ENCODE assay signal across 36 cellular contexts in genomic region chr9:36314740-36315139, GRCh38.
"Had no signal": no experiment of that assay in that cellular context is flagged by ENCODE, and none has a peak within 500 bp of the region (broad histone marks: within the 10 kb centered on the region; RNA-seq: fewer than 3 reads in every experiment).

No MANE protein-coding gene starts in this region.

- DNase-seq: activated B cell treated with CpG ODN at 0.5 μM for 24 hours; activated CD4-positive, alpha-beta memory T cell treated with anti-CD3 and anti-CD28 coated beads for 36 hours; activated CD4-positive, alpha-beta T cell treated with anti-CD3 and anti-CD28 coated beads for 4 hours; activated CD4-positive, alpha-beta T cell treated with anti-CD3 and anti-CD28 coated beads, Interleukin-2, amount 50 U/mL, for 1 hour; activated CD4-positive, CD25-positive, alpha-beta regulatory T cell treated with anti-CD3 and anti-CD28 coated beads, Interleukin-2, amount 50 U/mL, for 72 hours; activated CD8-positive, alpha-beta memory T cell treated with anti-CD3 and anti-CD28 coated beads, Interleukin-2, amount 50 U/mL, for 4 hours; activated gamma-delta T cell treated with Interleukin-2 at 50 U/mL for 16 hours; activated naive CD4-positive, alpha-beta T cell treated with anti-CD3 and anti-CD28 coated beads for 36 hours; activated T-cell treated with anti-CD3 and anti-CD28 coated beads for 4 hours; activated T-cell treated with anti-CD3 and anti-CD28 coated beads, Interleukin-2, amount 50 U/mL, for 4 hours; adrenal gland; body of pancreas; caudate nucleus; Karpas-422; NCI-H1048; NCI-H1105 treated with DMSO at 0.1 percent for 48 hours; NCI-H1436; NCI-H1694; NCI-H1930; NCI-H2081 treated with DMSO at 0.1 percent for 48 hours; NCI-H345; NCI-H526; NCI-H748 treated with DMSO at 0.1 percent for 48 hours; NK-92 treated with Interleukin-12 subunit alpha and Interleukin-12 subunit beta, amount 100 ng/mL, for 24 hours; PC-3; Right ventricle myocardium superior; SW 1271; T-helper 1 cell; T-helper 2 cell; T-helper 9 cell had no signal

- H3K4me3 ChIP-seq: adrenal gland, body of pancreas, K562 had no signal

- H3K9me3 Mint-ChIP-seq: activated B cell treated with CpG ODN at 0.5 μM for 24 hours; activated CD4-positive, alpha-beta memory T cell treated with anti-CD3 and anti-CD28 coated beads for 36 hours; activated naive CD4-positive, alpha-beta T cell treated with anti-CD3 and anti-CD28 coated beads for 36 hours; activated naive CD4-positive, alpha-beta T cell treated with anti-CD3 and anti-CD28 coated beads, Interleukin-2, amount 50 U/mL, for 72 hours; activated T-cell treated with anti-CD3 and anti-CD28 coated beads, Interleukin-2, amount 50 U/mL, for 4 hours; activated T-helper 1 cell treated with anti-CD3 and anti-CD28 coated beads, Interleukin-12 subunit alpha, Interleukin-12 subunit beta, Interleukin-2, Interleukin-4 antibody, amounts not matched to agents 30 ng/mL and 10 ng/mL and 1 ng/mL, durations not matched to agents 14 hours and 24 hours and 36 hours had no signal

- H3K36me3 ChIP-seq: adrenal gland had no signal

- H3K9me3 ChIP-seq: adrenal gland, body of pancreas had no signal

- H3K36me3 Mint-ChIP-seq: activated CD4-positive, alpha-beta memory T cell treated with anti-CD3 and anti-CD28 coated beads for 36 hours; activated naive CD4-positive, alpha-beta T cell treated with anti-CD3 and anti-CD28 coated beads, Interleukin-2, amount 50 U/mL, for 72 hours had no signal

- H3K4me1 Mint-ChIP-seq: activated B cell treated with CpG ODN at 0.5 μM for 24 hours had no signal

- H3K27me3 ChIP-seq: adrenal gland, body of pancreas had no signal

- H3K27ac Mint-ChIP-seq: activated B cell treated with CpG ODN at 0.5 μM for 24 hours; activated CD4-positive, alpha-beta memory T cell treated with anti-CD3 and anti-CD28 coated beads for 36 hours; activated naive CD4-positive, alpha-beta T cell treated with anti-CD3 and anti-CD28 coated beads for 36 hours; activated naive CD4-positive, alpha-beta T cell treated with anti-CD3 and anti-CD28 coated beads, Interleukin-2, amount 50 U/mL, for 72 hours; activated T-helper 1 cell treated with anti-CD3 and anti-CD28 coated beads, Interleukin-12 subunit alpha, Interleukin-12 subunit beta, Interleukin-2, Interleukin-4 antibody, amounts not matched to agents 30 ng/mL and 10 ng/mL and 1 ng/mL, durations not matched to agents 14 hours and 24 hours and 36 hours had no signal

- FAIRE-seq: astrocyte, bronchial epithelial cell, K562 had no signal

- H3K4me3 Mint-ChIP-seq: activated B cell treated with CpG ODN at 0.5 μM for 24 hours; activated CD4-positive, alpha-beta memory T cell treated with anti-CD3 and anti-CD28 coated beads for 36 hours; activated naive CD4-positive, alpha-beta T cell treated with anti-CD3 and anti-CD28 coated beads for 36 hours; activated T-cell treated with anti-CD3 and anti-CD28 coated beads, Interleukin-2, amount 50 U/mL, for 4 hours; activated T-helper 1 cell treated with anti-CD3 and anti-CD28 coated beads, Interleukin-12 subunit alpha, Interleukin-12 subunit beta, Interleukin-2, Interleukin-4 antibody, amounts not matched to agents 30 ng/mL and 10 ng/mL and 1 ng/mL, durations not matched to agents 14 hours and 24 hours and 36 hours had no signal

- H3K27ac ChIP-seq: adrenal gland, VCaP had no signal

- ATAC-seq: activated naive CD4-positive, alpha-beta T cell treated with anti-CD3 and anti-CD28 coated beads, Interleukin-2, amount 50 U/mL, for 72 hours; activated T-cell treated with anti-CD3 and anti-CD28 coated beads, Interleukin-2, amount 50 U/mL, for 4 hours; body of pancreas; K562; PC-3 had no signal
